ENCODE assay signal across 20 cellular contexts in genomic region chr2:113164930-113165585, GRCh38. TPM values are rescaled to one million over a fixed set of nuclear protein-coding genes. Genes with fewer than 3 reads are reported as not detected.
DNase-seq lines count a peak whose midpoint lies in the region; ATAC-seq, FAIRE-seq and TF ChIP-seq lines count a peak whose summit lies in the region.
"Had no signal": no experiment of that assay in that cellular context is flagged by ENCODE, and none has a peak within 500 bp of the region (broad histone marks: within the 10 kb centered on the region; RNA-seq: fewer than 3 reads in every experiment).

No MANE protein-coding gene starts in this region.

- H2AFZ ChIP-seq in HepG2 (ENCODE audit: low read length) = peak overlapping the region; percentile 33

- H3K4me1 ChIP-seq in HepG2 (ENCODE audit: insufficient read depth, low read length) (peaks cover 61% of the 10 kb centered on the region), spleen (peaks cover 15 to 42% (median 36%) of the 10 kb centered on the region in 6 donors)

- in situ Hi-C loops in HepG2 (cut with HindIII; ENCODE audit: extremely low pct_ligation_motif_present, low pct_unique_long_range_greater_than_20kb) = no loop called here

- FAIRE-seq in HepG2 (lab: Jason Lieb, UNC) = peak; percentile 55
- no peak for FAIRE-seq in D721Med (lab: Jason Lieb, UNC)
- FAIRE-seq: G401.6, pancreas, TTC549 had no signal

- TF ChIP-seq POLR2A in HepG2 (IDR thresholded peaks at IDR 0.05; ENCODE audit: insufficient read depth in 1 of 2, low read depth in 2 of 2, low read length in 2 of 2) = no peak
- TF ChIP-seq POLR2A in spleen (IDR thresholded peaks at IDR 0.05) = no peak
- no peak for TF ChIP-seq POLR2A in GM18505 (IDR thresholded peaks at IDR 0.05; ENCODE audit: borderline replicate concordance, extremely low read depth, insufficient read depth, insufficient read length)

- TF ChIP-seq EP300 in HepG2 (IDR thresholded peaks at IDR 0.05; ENCODE audit: low read depth in 2 of 2, low read length in 2 of 2) = peak in 1 of 2 experiments; percentile 52; a peak in 1 of 4 replicates
- TF ChIP-seq EP300 in HepG2 (CRISPR knock-in tag; IDR thresholded peaks at IDR 0.05; ENCODE audit: borderline replicate concordance) = no peak

- TF ChIP-seq RAD21 in HepG2 (CRISPR knock-in tag; IDR thresholded peaks at IDR 0.05) = no peak

- intact Hi-C loops in HepG2 (cut with micrococcal nuclease; ENCODE audit: unreplicated experiment) = no loop called here
- intact Hi-C loops in spleen (cut with DNase I; ENCODE audit: low total_unique reads) = no loop called here

- no peak overlapping the region for H3K4me3 Mint-ChIP-seq in WTC11

- H3K36me3 Mint-ChIP-seq in WTC11 = no peaks in the 10 kb centered on the region

- peaks cover 12% of the 10 kb centered on the region for H3K4me1 Mint-ChIP-seq in WTC11

- peak overlapping the region in 2 of 3 experiments; percentile 3 to 31; a peak in 2 of 6 replicates for H3K4me3 ChIP-seq in HepG2 (replicated peaks in 1 of 3; ENCODE audit: insufficient read depth in 1 of 3, low read depth in 2 of 3, low read length in 3 of 3)
- H3K4me3 ChIP-seq in spleen = no peak overlapping the region
- H3K4me3 ChIP-seq: pancreas had no signal

- H3K9me3 Mint-ChIP-seq in WTC11 = no peaks in the 10 kb centered on the region; the same call in 1 of the 2 replicates

- 7% methylated on average over 9 of the region's 10 CpGs for WGBS in HepG2 (ENCODE audit: low lambda C conversion rate)
- 87 to 92% (median 89%) methylated on average over 10 of the region's 10 CpGs for WGBS in spleen, 5 donors

- H3K9me3 ChIP-seq in HepG2 (ENCODE audit: low read length) (no peaks in the 10 kb centered on the region), spleen (no peaks in the 10 kb centered on the region)
- H3K9me3 ChIP-seq: pancreas, SK-N-SH had no signal

- peaks cover 7% of the 10 kb centered on the region; the same call in 1 of the 2 replicates for H3K27me3 Mint-ChIP-seq in WTC11 (ENCODE audit: low read depth)

- H3K27ac ChIP-seq in HepG2 (ENCODE audit: extremely low read length, insufficient read depth, low read length) (peak overlapping the region; percentile 75), spleen (no peak overlapping the region)
- H3K27ac ChIP-seq: brain microvascular endothelial cell had no signal

- H3K9ac ChIP-seq in HepG2 (ENCODE audit: insufficient read depth, low read depth, low read length) = peak overlapping the region; percentile 35
- H3K9ac ChIP-seq: SK-N-SH had no signal

- CTCF ChIA-PET in WTC11 (lab: Charles Lee) = interaction anchor here (0.8 to 2.4 kb wide), 7 partner anchors 10 to 223 kb away, joined by 3 to 15 read pairs (median 8); partner anchors contain the start of gene PSD4
- CTCF ChIA-PET in HepG2 (lab: Yijun Ruan, JAX; ENCODE audit: low intra/inter-chr PET ratio, low total read pairs) = interaction anchor here (1.3 kb wide), 1 partner anchor 27 kb away, joined by 3 read pairs; no protein-coding TSS in a partner anchor

- DNase-seq in NCI-H82 (lab: John Stamatoyannopoulos, UW) (peak; percentile 20), NCI-H82 treated with DMSO at 0.1 percent for 48 hours (lab: John Stamatoyannopoulos, UW; ENCODE audit: unreplicated experiment) (no peak), WTC11 (ENCODE audit: low spot score) (no peak), HepG2 (ENCODE audit: low spot score) (peak; percentile 62), spleen (peak; percentile 49), D721Med (ENCODE audit: insufficient read length, low spot score) (no peak), RPMI8226 (no peak)
- DNase-seq: activated naive CD4-positive, alpha-beta T cell treated with Interleukin-2 at 50 U/mL for 16 hours; brain microvascular endothelial cell; effector memory CD4-positive, alpha-beta T cell; midbrain; NCI-H146; NCI-H526; PC-3; SK-N-SH had no signal

- H3K79me2 ChIP-seq in HepG2 (ENCODE audit: insufficient read depth, low read length) = no peaks in the 10 kb centered on the region

- POLR2A ChIA-PET in WTC11 (lab: Charles Lee) = no interaction called here
- POLR2A ChIA-PET in HepG2 (lab: Yijun Ruan, JAX) = interaction anchor here (0.8 to 5.0 kb wide), 14 partner anchors 8 to 119 kb away, joined by 3 to 103 read pairs (median 11); partner anchors contain the start of genes IL1RN and PSD4

- no peak overlapping the region for H3K27ac Mint-ChIP-seq in WTC11

- no peaks in the 10 kb centered on the region for H3K36me3 ChIP-seq in HepG2 (replicated peaks in 1 of 2; ENCODE audit: control insufficient read depth in 1 of 2, insufficient read depth in 2 of 2, low read length in 2 of 2)
- H3K36me3 ChIP-seq in spleen = no peaks in the 10 kb centered on the region
- H3K36me3 ChIP-seq: brain microvascular endothelial cell, pancreas had no signal

- no TSS peak for BruUV-seq in HepG2 (replicated peaks; lab: Mats Ljungman, UMichigan)

- TF ChIP-seq CTCF in WTC11 (IDR thresholded peaks at IDR 0.05) (no peak), HepG2 (CRISPR knock-in tag; IDR thresholded peaks at IDR 0.05) (no peak), spleen (IDR thresholded peaks at IDR 0.05 in 8 of 11, conservative IDR thresholded peaks at IDR 0.05 in 3 of 11) (no peak), D721Med (IDR thresholded peaks at IDR 0.05; ENCODE audit: insufficient read depth, missing control alignments) (no peak)

- no peaks in the 10 kb centered on the region for H3K27me3 ChIP-seq in HepG2 (ENCODE audit: control insufficient read depth in 1 of 2, insufficient read depth in 2 of 2, low read length in 2 of 2)
- H3K27me3 ChIP-seq in spleen (replicated peaks in 1 of 7) = no peaks in the 10 kb centered on the region
- H3K27me3 ChIP-seq: brain microvascular endothelial cell, pancreas had no signal

- H3K4me2 ChIP-seq in HepG2 (ENCODE audit: low read depth, low read length) = peak overlapping the region; percentile 77
- H3K4me2 ChIP-seq: SK-N-SH had no signal

- ATAC-seq in WTC11 (peak; percentile 80), HepG2 (peak; percentile 42), GM18505 (IDR thresholded peaks at IDR 0.05; ENCODE audit: unreplicated experiment) (no peak)
- ATAC-seq: PC-3 had no signal

- H4K20me1 ChIP-seq in HepG2 (ENCODE audit: insufficient read depth, low read length) = no peaks in the 10 kb centered on the region

TF ChIP-seq in WTC11, 78 proteins besides CTCF, POLR2A, EP300 and RAD21 (continues in another document):
- TF ChIP-seq GABPB1 (CRISPR knock-in tag; IDR thresholded peaks at IDR 0.05) = 0 out of 2 replicates have a peak, but pooled peaks have one; percentile 8

RNA-seq across cellular contexts. Expression of gene PSD4, which starts 8.7 kb away (rescaled TPM):
- total RNA-seq in WTC11 (2021) = 1.5 to 2.7 TPM (median 2.3 TPM) in 3 replicates
- 8.6 and 9.4 TPM in 2 replicates for total RNA-seq in HepG2 (2016; rRNA removed; fragmentation: Illumina TruSeq; extraction: Trizol)
- total RNA-seq in HepG2 (2016; cell fraction: cytosol; rRNA removed; fragmentation: Illumina TruSeq; extraction: Trizol; ENCODE audit: low read depth) = 1.8 and 2.1 TPM in 2 replicates
- 6.4 and 9.6 TPM in 2 replicates for total RNA-seq in HepG2 (2016; cell fraction: insoluble cytoplasmic fraction; rRNA removed; fragmentation: Illumina TruSeq; extraction: Trizol)
- 4.3 and 5.2 TPM in 2 replicates for total RNA-seq in HepG2 (2016; cell fraction: membrane; rRNA removed; fragmentation: Illumina TruSeq; extraction: Trizol)
- total RNA-seq in HepG2 (2016; cell fraction: nucleus; rRNA removed; fragmentation: Illumina TruSeq; extraction: Trizol) = 10.2 and 10.4 TPM in 2 replicates
- polyA plus RNA-seq in HepG2 (2011; rRNA removed) = 5.8 and 9.1 TPM in 2 replicates
- 4.3 and 4.7 TPM in 2 replicates for polyA plus RNA-seq in HepG2 (2011; cell fraction: cytosol; rRNA removed)
- 34.6 and 36.0 TPM in 2 replicates for polyA plus RNA-seq in HepG2 (2011; cell fraction: nucleus; rRNA removed)
- 9.7 and 12.9 TPM in 2 replicates for polyA plus RNA-seq in HepG2 (2012)
- polyA plus RNA-seq in HepG2 (2016; cell fraction: cytosol; fragmentation: Illumina TruSeq; extraction: Trizol; ENCODE audit: low read depth) = 1.3 TPM in 2 replicates
- 4.3 and 6.8 TPM in 2 replicates for polyA plus RNA-seq in HepG2 (2016; cell fraction: insoluble cytoplasmic fraction; fragmentation: Illumina TruSeq; extraction: Trizol; ENCODE audit: low read depth)
- 3.3 TPM in 2 replicates for polyA plus RNA-seq in HepG2 (2016; cell fraction: membrane; fragmentation: Illumina TruSeq; extraction: Trizol; ENCODE audit: low read depth)
- polyA plus RNA-seq in HepG2 (2016; cell fraction: nucleus; fragmentation: Illumina TruSeq; extraction: Trizol; ENCODE audit: insufficient read depth, low read depth) = 14.7 and 15.0 TPM in 2 replicates
- 3.6 and 13.9 TPM in 2 replicates for polyA minus RNA-seq in HepG2 (2011; rRNA and poly(A)+ RNA removed; ENCODE audit: low replicate concordance)
- polyA minus RNA-seq in HepG2 (2011; cell fraction: cytosol; rRNA and poly(A)+ RNA removed) = 5.2 and 5.3 TPM in 2 replicates
- polyA minus RNA-seq in HepG2 (2011; cell fraction: nucleus; rRNA and poly(A)+ RNA removed) = 11.6 and 16.2 TPM in 2 replicates
- 100 to 1,000 TPM in 4 of 7 donors, 10 to 100 TPM in 3; 73.1 to 154 (median 106) TPM for total RNA-seq in spleen
- 10 to 100 TPM; 43.9 to 75.8 (median 74.3) TPM for polyA plus RNA-seq in spleen

RNA-seq across cellular contexts. Expression of gene IL1RN, which starts 37.7 kb away (rescaled TPM):
- not detected in 3 replicates for total RNA-seq in WTC11 (2021)
- 21.1 and 21.2 TPM in 2 replicates for total RNA-seq in HepG2 (2016; rRNA removed; fragmentation: Illumina TruSeq; extraction: Trizol)
- total RNA-seq in HepG2 (2016; cell fraction: cytosol; rRNA removed; fragmentation: Illumina TruSeq; extraction: Trizol; ENCODE audit: low read depth) = 6.3 and 8.3 TPM in 2 replicates
- 21.0 and 24.7 TPM in 2 replicates for total RNA-seq in HepG2 (2016; cell fraction: insoluble cytoplasmic fraction; rRNA removed; fragmentation: Illumina TruSeq; extraction: Trizol)
- 18.1 and 19.8 TPM in 2 replicates for total RNA-seq in HepG2 (2016; cell fraction: membrane; rRNA removed; fragmentation: Illumina TruSeq; extraction: Trizol)
- 16.3 and 16.9 TPM in 2 replicates for total RNA-seq in HepG2 (2016; cell fraction: nucleus; rRNA removed; fragmentation: Illumina TruSeq; extraction: Trizol)
- 101 and 142 TPM in 2 replicates for polyA plus RNA-seq in HepG2 (2011; rRNA removed)
- 92.3 and 115 TPM in 2 replicates for polyA plus RNA-seq in HepG2 (2011; cell fraction: cytosol; rRNA removed)
- 29.8 and 45.4 TPM in 2 replicates for polyA plus RNA-seq in HepG2 (2011; cell fraction: nucleus; rRNA removed)
- polyA plus RNA-seq in HepG2 (2012) = 96.1 and 98.3 TPM in 2 replicates
- 12.2 and 14.7 TPM in 2 replicates for polyA plus RNA-seq in HepG2 (2016; cell fraction: cytosol; fragmentation: Illumina TruSeq; extraction: Trizol; ENCODE audit: low read depth)
- 46.6 and 48.4 TPM in 2 replicates for polyA plus RNA-seq in HepG2 (2016; cell fraction: insoluble cytoplasmic fraction; fragmentation: Illumina TruSeq; extraction: Trizol; ENCODE audit: low read depth)
- 32.1 and 33.8 TPM in 2 replicates for polyA plus RNA-seq in HepG2 (2016; cell fraction: membrane; fragmentation: Illumina TruSeq; extraction: Trizol; ENCODE audit: low read depth)
- polyA plus RNA-seq in HepG2 (2016; cell fraction: nucleus; fragmentation: Illumina TruSeq; extraction: Trizol; ENCODE audit: insufficient read depth, low read depth) = 23.4 and 24.9 TPM in 2 replicates
- 0.42 and 94.0 TPM in 2 replicates for polyA minus RNA-seq in HepG2 (2011; rRNA and poly(A)+ RNA removed; ENCODE audit: low replicate concordance)
- polyA minus RNA-seq in HepG2 (2011; cell fraction: cytosol; rRNA and poly(A)+ RNA removed) = 35.5 and 37.1 TPM in 2 replicates
- 29.4 and 42.8 TPM in 2 replicates for polyA minus RNA-seq in HepG2 (2011; cell fraction: nucleus; rRNA and poly(A)+ RNA removed)
- 10 to 100 TPM in 6 of 7 donors, 1 to 10 TPM in 1; 6.3 to 53.9 (median 21.2) TPM for total RNA-seq in spleen
- 10 to 100 TPM in 1 of 3 donors, 1 to 10 TPM in 2; 1.9 to 11.1 (median 5.9) TPM for polyA plus RNA-seq in spleen
- total RNA-seq: A172 had no signal
- polyA plus RNA-seq: SK-N-SH had no signal

Comparison
In these comparisons a context has a peak if more than half of its experiments do, and no peak if none do; other contexts are left out.
1. DNase-seq: peak in NCI-H82 (single experiment), HepG2 (single experiment) and spleen (single experiment); none in NCI-H82 treated with DMSO at 0.1 percent for 48 hours (single experiment), WTC11 (single experiment), D721Med (single experiment) and RPMI8226 (single experiment).
2. H3K4me3 ChIP-seq: peak in HepG2 (2 of 3); none in spleen (0 of 8).
3. RNA of gene PSD4, which starts 8.7 kb away (total RNA-seq): 73.1 to 154 TPM in spleen; 1.8 to 10.4 TPM in HepG2 and 1.5 to 2.7 TPM in WTC11; every median in the first group is over 4 times any median in the second.